ENCODE assay signal across 26 cellular contexts in genomic region chr10:12162927-12163326, GRCh38.
"Had no signal": no experiment of that assay in that cellular context is flagged by ENCODE, and none has a peak within 500 bp of the region (broad histone marks: within the 10 kb centered on the region; RNA-seq: fewer than 3 reads in every experiment).

No MANE protein-coding gene starts in this region.

- H3K9me3 ChIP-seq: Peyer's patch, SJCRH30, SK-N-SH had no signal

- H3K4me1 ChIP-seq: Peyer's patch, SJCRH30 had no signal

- H3K27me3 Mint-ChIP-seq: activated CD4-positive, alpha-beta T cell treated with anti-CD3 and anti-CD28 coated beads for 36 hours; activated naive CD4-positive, alpha-beta T cell treated with anti-CD3 and anti-CD28 coated beads, Interleukin-2, amount 10 ng/mL, durations not matched to agents 7 days and 5 days; activated naive CD8-positive, alpha-beta T cell treated with anti-CD3 and anti-CD28 coated beads for 36 hours had no signal

- H3K9ac ChIP-seq: KMS-11, SK-N-SH had no signal

- H3K4me3 ChIP-seq: Peyer's patch, SJCRH30 had no signal

- ATAC-seq: activated CD4-positive, alpha-beta T cell treated with anti-CD3 and anti-CD28 coated beads for 36 hours had no signal

- H3K4me1 Mint-ChIP-seq: activated naive CD4-positive, alpha-beta T cell treated with anti-CD3 and anti-CD28 coated beads, Interleukin-2, amount 10 ng/mL, durations not matched to agents 7 days and 5 days; activated naive CD8-positive, alpha-beta T cell treated with anti-CD3 and anti-CD28 coated beads for 36 hours had no signal

- H3K4me2 ChIP-seq: KMS-11, SK-N-SH had no signal

- H3K9me3 Mint-ChIP-seq: activated naive CD4-positive, alpha-beta T cell treated with anti-CD3 and anti-CD28 coated beads, Interleukin-2, amount 10 ng/mL, durations not matched to agents 7 days and 5 days; activated naive CD8-positive, alpha-beta T cell treated with anti-CD3 and anti-CD28 coated beads for 36 hours; activated T-helper 2 cell treated with anti-CD3 and anti-CD28 coated beads, Interferon-gamma antibody, Interleukin-2, Interleukin-4, amounts not matched to agents 10 μg/mL and 5 μg/mL and 100 μg/mL, durations not matched to agents 14 hours and 24 hours and 36 hours had no signal

- H3K27me3 ChIP-seq: Peyer's patch, SJCRH30 had no signal

- H3K27ac ChIP-seq: KMS-11, Peyer's patch, RWPE1, SJCRH30, VCaP had no signal

- H3K27ac Mint-ChIP-seq: activated CD4-positive, alpha-beta T cell treated with anti-CD3 and anti-CD28 coated beads for 36 hours; activated naive CD4-positive, alpha-beta T cell treated with anti-CD3 and anti-CD28 coated beads, Interleukin-2, amount 10 ng/mL, durations not matched to agents 7 days and 5 days; activated T-helper 2 cell treated with anti-CD3 and anti-CD28 coated beads, Interferon-gamma antibody, Interleukin-2, Interleukin-4, amounts not matched to agents 10 μg/mL and 5 μg/mL and 100 μg/mL, durations not matched to agents 14 hours and 24 hours and 36 hours had no signal

- H3K4me3 Mint-ChIP-seq: activated CD4-positive, alpha-beta T cell treated with anti-CD3 and anti-CD28 coated beads for 36 hours; activated naive CD4-positive, alpha-beta T cell treated with anti-CD3 and anti-CD28 coated beads, Interleukin-2, amount 10 ng/mL, durations not matched to agents 7 days and 5 days; activated naive CD8-positive, alpha-beta T cell treated with anti-CD3 and anti-CD28 coated beads for 36 hours had no signal

- DNase-seq: activated CD4-positive, alpha-beta T cell treated with anti-CD3 and anti-CD28 coated beads for 36 hours; activated CD4-positive, alpha-beta T cell treated with anti-CD3 and anti-CD28 coated beads, Interleukin-2, amount 50 U/mL, for 1 hour; activated CD8-positive, alpha-beta memory T cell treated with anti-CD3 and anti-CD28 coated beads, Interleukin-2, amount 50 U/mL, for 4 hours; activated gamma-delta T cell treated with Interleukin-2 at 50 U/mL for 16 hours; activated naive CD4-positive, alpha-beta T cell treated with anti-CD3 and anti-CD28 coated beads, Interleukin-2, amount 10 ng/mL, durations not matched to agents 7 days and 5 days; activated naive CD8-positive, alpha-beta T cell treated with anti-CD3 and anti-CD28 coated beads for 36 hours; activated T-cell treated with anti-CD3 and anti-CD28 coated beads, Interleukin-2, amount 50 U/mL, for 1 hour; cerebellar nuclear complex; NCI-H1092; NCI-H1417; NCI-H1694 treated with DMSO at 0.1 percent for 48 hours; NCI-H2029 treated with DMSO at 0.1 percent for 48 hours; NCI-H345; NCI-H510A treated with DMSO at 0.1 percent for 48 hours; NCI-H69; NK-92 treated with Interleukin-12 subunit alpha and Interleukin-12 subunit beta, amount 100 ng/mL, for 24 hours; OCI-M1; Peyer's patch; Right ventricle myocardium superior; SJCRH30; T-helper 1 cell had no signal
